1 cellular context compared by ENCODE assay signal in the genomic region with DNA sequence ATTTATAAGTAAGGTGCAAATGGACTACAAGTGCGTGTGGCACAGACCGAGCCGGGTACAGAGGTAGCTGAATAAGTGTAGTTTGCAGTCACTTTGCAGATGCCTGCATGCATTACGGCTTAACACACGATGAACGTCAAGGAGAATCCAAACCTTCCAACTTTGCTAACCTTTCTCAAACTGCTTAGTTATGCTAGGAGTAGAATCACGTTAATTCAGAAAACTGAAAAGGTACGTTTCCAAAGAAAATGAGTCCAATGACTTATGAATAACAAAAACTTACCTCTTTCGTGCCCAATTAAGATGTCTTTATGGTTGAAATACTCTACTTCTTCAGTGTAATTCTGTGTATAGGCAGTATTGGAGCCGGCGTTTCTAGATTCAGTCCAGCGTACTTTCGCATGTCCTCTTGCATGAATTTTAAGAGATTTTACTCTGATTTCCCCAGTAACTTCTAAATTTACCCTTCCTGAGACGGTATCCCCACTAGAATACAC.
TF ChIP-seq lines count a peak whose summit lies in the region.

No MANE protein-coding gene starts in this region.

TF ChIP-seq in K562, 482 proteins besides CTCF, POLR2A, EP300 and RAD21 (continued from another document):
- no peak for TF ChIP-seq ZBTB33 (CRISPR knock-in tag; IDR thresholded peaks at IDR 0.05)
- TF ChIP-seq KDM1A (IDR thresholded peaks at IDR 0.05), result no peak
- TF ChIP-seq, protein P1, sequence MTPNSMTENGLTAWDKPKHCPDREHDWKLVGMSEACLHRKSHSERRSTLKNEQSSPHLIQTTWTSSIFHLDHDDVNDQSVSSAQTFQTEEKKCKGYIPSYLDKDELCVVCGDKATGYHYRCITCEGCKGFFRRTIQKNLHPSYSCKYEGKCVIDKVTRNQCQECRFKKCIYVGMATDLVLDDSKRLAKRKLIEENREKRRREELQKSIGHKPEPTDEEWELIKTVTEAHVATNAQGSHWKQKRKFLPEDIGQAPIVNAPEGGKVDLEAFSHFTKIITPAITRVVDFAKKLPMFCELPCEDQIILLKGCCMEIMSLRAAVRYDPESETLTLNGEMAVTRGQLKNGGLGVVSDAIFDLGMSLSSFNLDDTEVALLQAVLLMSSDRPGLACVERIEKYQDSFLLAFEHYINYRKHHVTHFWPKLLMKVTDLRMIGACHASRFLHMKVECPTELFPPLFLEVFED (CRISPR knock-in tag; conservative IDR thresholded peaks at IDR 0.05), result no peak
- no peak for TF ChIP-seq E2F3 (CRISPR knock-in tag; IDR thresholded peaks at IDR 0.05)
- no peak for TF ChIP-seq NR2C2 (CRISPR knock-in tag; IDR thresholded peaks at IDR 0.05)
- TF ChIP-seq NR2C2 (tag; IDR thresholded peaks at IDR 0.05), result no peak
- TF ChIP-seq, protein P2, sequence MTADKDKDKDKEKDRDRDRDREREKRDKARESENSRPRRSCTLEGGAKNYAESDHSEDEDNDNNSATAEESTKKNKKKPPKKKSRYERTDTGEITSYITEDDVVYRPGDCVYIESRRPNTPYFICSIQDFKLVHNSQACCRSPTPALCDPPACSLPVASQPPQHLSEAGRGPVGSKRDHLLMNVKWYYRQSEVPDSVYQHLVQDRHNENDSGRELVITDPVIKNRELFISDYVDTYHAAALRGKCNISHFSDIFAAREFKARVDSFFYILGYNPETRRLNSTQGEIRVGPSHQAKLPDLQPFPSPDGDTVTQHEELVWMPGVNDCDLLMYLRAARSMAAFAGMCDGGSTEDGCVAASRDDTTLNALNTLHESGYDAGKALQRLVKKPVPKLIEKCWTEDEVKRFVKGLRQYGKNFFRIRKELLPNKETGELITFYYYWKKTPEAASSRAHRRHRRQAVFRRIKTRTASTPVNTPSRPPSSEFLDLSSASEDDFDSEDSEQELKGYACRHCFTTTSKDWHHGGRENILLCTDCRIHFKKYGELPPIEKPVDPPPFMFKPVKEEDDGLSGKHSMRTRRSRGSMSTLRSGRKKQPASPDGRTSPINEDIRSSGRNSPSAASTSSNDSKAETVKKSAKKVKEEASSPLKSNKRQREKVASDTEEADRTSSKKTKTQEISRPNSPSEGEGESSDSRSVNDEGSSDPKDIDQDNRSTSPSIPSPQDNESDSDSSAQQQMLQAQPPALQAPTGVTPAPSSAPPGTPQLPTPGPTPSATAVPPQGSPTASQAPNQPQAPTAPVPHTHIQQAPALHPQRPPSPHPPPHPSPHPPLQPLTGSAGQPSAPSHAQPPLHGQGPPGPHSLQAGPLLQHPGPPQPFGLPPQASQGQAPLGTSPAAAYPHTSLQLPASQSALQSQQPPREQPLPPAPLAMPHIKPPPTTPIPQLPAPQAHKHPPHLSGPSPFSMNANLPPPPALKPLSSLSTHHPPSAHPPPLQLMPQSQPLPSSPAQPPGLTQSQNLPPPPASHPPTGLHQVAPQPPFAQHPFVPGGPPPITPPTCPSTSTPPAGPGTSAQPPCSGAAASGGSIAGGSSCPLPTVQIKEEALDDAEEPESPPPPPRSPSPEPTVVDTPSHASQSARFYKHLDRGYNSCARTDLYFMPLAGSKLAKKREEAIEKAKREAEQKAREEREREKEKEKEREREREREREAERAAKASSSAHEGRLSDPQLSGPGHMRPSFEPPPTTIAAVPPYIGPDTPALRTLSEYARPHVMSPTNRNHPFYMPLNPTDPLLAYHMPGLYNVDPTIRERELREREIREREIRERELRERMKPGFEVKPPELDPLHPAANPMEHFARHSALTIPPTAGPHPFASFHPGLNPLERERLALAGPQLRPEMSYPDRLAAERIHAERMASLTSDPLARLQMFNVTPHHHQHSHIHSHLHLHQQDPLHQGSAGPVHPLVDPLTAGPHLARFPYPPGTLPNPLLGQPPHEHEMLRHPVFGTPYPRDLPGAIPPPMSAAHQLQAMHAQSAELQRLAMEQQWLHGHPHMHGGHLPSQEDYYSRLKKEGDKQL (CRISPR knock-in tag; IDR thresholded peaks at IDR 0.05; ENCODE audit: borderline replicate concordance), result no peak
- TF ChIP-seq MAX (CRISPR knock-in tag; IDR thresholded peaks at IDR 0.05), result no peak
- no peak for TF ChIP-seq SRSF3 (IDR thresholded peaks at IDR 0.05; ENCODE audit: insufficient read depth, low read length)
- TF ChIP-seq MAZ (CRISPR knock-in tag; conservative IDR thresholded peaks at IDR 0.05 in 1 of 2, IDR thresholded peaks at IDR 0.05 in 1 of 2), result no peak
- no peak for TF ChIP-seq ZNF121 (CRISPR knock-in tag; conservative IDR thresholded peaks at IDR 0.05)
- TF ChIP-seq ZNF57 (CRISPR knock-in tag; IDR thresholded peaks at IDR 0.05), result no peak
- 0 out of 2 replicates have a peak, but pooled peaks have one; percentile 19 for TF ChIP-seq ZNF436 (CRISPR knock-in tag; IDR thresholded peaks at IDR 0.05)
- TF ChIP-seq ZNF561 (CRISPR knock-in tag; conservative IDR thresholded peaks at IDR 0.05), result no peak
- no peak for TF ChIP-seq DNMT1 (IDR thresholded peaks at IDR 0.05)
- 0 out of 2 replicates have a peak, but pooled peaks have one; percentile 44 for TF ChIP-seq GABPB2 (CRISPR knock-in tag; conservative IDR thresholded peaks at IDR 0.05)
- no peak for TF ChIP-seq ZNF644 (tag; IDR thresholded peaks at IDR 0.05; ENCODE audit: low read depth)
- no peak for TF ChIP-seq EP400 (IDR thresholded peaks at IDR 0.05)
- TF ChIP-seq SMARCE1 (IDR thresholded peaks at IDR 0.05), result no peak
- no peak for TF ChIP-seq MCM7 (IDR thresholded peaks at IDR 0.05)
- TF ChIP-seq, protein P3, sequence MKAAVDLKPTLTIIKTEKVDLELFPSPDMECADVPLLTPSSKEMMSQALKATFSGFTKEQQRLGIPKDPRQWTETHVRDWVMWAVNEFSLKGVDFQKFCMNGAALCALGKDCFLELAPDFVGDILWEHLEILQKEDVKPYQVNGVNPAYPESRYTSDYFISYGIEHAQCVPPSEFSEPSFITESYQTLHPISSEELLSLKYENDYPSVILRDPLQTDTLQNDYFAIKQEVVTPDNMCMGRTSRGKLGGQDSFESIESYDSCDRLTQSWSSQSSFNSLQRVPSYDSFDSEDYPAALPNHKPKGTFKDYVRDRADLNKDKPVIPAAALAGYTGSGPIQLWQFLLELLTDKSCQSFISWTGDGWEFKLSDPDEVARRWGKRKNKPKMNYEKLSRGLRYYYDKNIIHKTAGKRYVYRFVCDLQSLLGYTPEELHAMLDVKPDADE (conservative IDR thresholded peaks at IDR 0.05; ENCODE audit: control insufficient read depth, low read depth, low read length), result no peak
- TF ChIP-seq YY1 (IDR thresholded peaks at IDR 0.05; ENCODE audit: borderline replicate concordance in 1 of 3, control insufficient read depth in 1 of 3, extremely low read depth in 1 of 3, insufficient read depth in 3 of 3, insufficient read length in 1 of 3, insufficient replicate concordance in 2 of 3, low read depth in 1 of 3, low read length in 2 of 3), result no peak
- TF ChIP-seq ZNF764 (CRISPR knock-in tag; IDR thresholded peaks at IDR 0.05; ENCODE audit: low read depth), result no peak
- no peak for TF ChIP-seq NUFIP1 (IDR thresholded peaks at IDR 0.05; ENCODE audit: partially characterized antibody)
- TF ChIP-seq, protein P4, sequence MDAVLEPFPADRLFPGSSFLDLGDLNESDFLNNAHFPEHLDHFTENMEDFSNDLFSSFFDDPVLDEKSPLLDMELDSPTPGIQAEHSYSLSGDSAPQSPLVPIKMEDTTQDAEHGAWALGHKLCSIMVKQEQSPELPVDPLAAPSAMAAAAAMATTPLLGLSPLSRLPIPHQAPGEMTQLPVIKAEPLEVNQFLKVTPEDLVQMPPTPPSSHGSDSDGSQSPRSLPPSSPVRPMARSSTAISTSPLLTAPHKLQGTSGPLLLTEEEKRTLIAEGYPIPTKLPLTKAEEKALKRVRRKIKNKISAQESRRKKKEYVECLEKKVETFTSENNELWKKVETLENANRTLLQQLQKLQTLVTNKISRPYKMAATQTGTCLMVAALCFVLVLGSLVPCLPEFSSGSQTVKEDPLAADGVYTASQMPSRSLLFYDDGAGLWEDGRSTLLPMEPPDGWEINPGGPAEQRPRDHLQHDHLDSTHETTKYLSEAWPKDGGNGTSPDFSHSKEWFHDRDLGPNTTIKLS (IDR thresholded peaks at IDR 0.05; ENCODE audit: borderline replicate concordance, low read depth), result no peak
- TF ChIP-seq FOXP4 (CRISPR knock-in tag; IDR thresholded peaks at IDR 0.05; ENCODE audit: borderline replicate concordance), result no peak
- no peak for TF ChIP-seq ZNF324 (CRISPR knock-in tag; IDR thresholded peaks at IDR 0.05)
- TF ChIP-seq, protein P5, sequence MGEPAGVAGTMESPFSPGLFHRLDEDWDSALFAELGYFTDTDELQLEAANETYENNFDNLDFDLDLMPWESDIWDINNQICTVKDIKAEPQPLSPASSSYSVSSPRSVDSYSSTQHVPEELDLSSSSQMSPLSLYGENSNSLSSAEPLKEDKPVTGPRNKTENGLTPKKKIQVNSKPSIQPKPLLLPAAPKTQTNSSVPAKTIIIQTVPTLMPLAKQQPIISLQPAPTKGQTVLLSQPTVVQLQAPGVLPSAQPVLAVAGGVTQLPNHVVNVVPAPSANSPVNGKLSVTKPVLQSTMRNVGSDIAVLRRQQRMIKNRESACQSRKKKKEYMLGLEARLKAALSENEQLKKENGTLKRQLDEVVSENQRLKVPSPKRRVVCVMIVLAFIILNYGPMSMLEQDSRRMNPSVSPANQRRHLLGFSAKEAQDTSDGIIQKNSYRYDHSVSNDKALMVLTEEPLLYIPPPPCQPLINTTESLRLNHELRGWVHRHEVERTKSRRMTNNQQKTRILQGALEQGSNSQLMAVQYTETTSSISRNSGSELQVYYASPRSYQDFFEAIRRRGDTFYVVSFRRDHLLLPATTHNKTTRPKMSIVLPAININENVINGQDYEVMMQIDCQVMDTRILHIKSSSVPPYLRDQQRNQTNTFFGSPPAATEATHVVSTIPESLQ (CRISPR knock-in tag; IDR thresholded peaks at IDR 0.05), result peak; percentile 14; the same call in 1 of the 2 replicates
- no peak for TF ChIP-seq KLF1 (tag; IDR thresholded peaks at IDR 0.05)
